Comparison of ENCODE assay signal across 33 cellular contexts in the genomic region with DNA sequence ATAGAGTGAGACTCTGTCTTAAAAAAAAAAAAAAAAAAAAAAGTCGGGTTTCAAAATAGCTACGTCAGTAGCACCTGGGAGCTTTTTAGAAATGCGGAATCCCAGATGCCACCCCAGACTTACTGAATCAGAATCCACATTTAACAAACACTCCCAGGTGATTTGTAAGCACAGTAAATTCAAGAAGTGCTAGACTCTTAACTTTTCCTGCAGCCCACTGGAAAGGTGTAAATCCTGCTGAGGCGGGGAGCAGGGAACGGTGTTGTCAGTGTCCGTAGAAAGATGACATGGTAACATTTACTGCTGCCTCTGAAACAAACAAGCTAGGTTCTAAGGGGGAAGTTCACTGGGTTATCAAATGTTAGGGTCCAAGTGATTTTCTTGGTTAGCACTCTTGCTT.
"Had no signal": no experiment of that assay in that cellular context is flagged by ENCODE, and none has a peak within 500 bp of the region (broad histone marks: within the 10 kb centered on the region; RNA-seq: fewer than 3 reads in every experiment).

No MANE protein-coding gene starts in this region.

- H3K9me3 Mint-ChIP-seq: activated B cell treated with CpG ODN at 0.5 μM for 24 hours; activated CD4-positive, alpha-beta T cell treated with anti-CD3 and anti-CD28 coated beads, Interleukin-2, amount 10 ng/mL, durations not matched to agents 24 days and 14 days; activated CD8-positive, alpha-beta T cell treated with anti-CD3 and anti-CD28 coated beads for 36 hours; activated naive CD4-positive, alpha-beta T cell treated with anti-CD3 and anti-CD28 coated beads for 36 hours; activated naive CD8-positive, alpha-beta T cell treated with anti-CD3 and anti-CD28 coated beads for 36 hours; activated T-cell treated with anti-CD3 and anti-CD28 coated beads, Interleukin-2, amount 50 U/mL, for 4 hours; activated T-cell treated with anti-CD3 and anti-CD28 coated beads, Interleukin-2, amount 50 U/mL, for 72 hours; activated T-helper 1 cell treated with anti-CD3 and anti-CD28 coated beads, Interleukin-12 subunit alpha, Interleukin-12 subunit beta, Interleukin-2, Interleukin-4 antibody, amounts not matched to agents 30 ng/mL and 10 ng/mL and 1 ng/mL, durations not matched to agents 14 hours and 24 hours and 36 hours; activated T-helper 17 cell treated with anti-CD3 and anti-CD28 coated beads, Interleukin-2, amount 50 U/mL, for 72 hours; T-cell; T-helper 2 cell treated with Interferon-gamma antibody and Interleukin-4, amounts not matched to agents 5 μg/mL and 100 μg/mL, for 36 hours had no signal

- H3K36me3 Mint-ChIP-seq: activated naive CD4-positive, alpha-beta T cell treated with anti-CD3 and anti-CD28 coated beads, Interleukin-2, amount 50 U/mL, for 72 hours; T-cell had no signal

- H3K27ac ChIP-seq: adrenal gland, body of pancreas, brain microvascular endothelial cell, breast epithelium, VCaP had no signal

- H3K27me3 Mint-ChIP-seq: activated B cell treated with CpG ODN at 0.5 μM for 24 hours; activated CD8-positive, alpha-beta T cell treated with anti-CD3 and anti-CD28 coated beads for 36 hours; activated naive CD8-positive, alpha-beta T cell treated with anti-CD3 and anti-CD28 coated beads for 36 hours; activated T-helper 17 cell treated with anti-CD3 and anti-CD28 coated beads, Interleukin-2, amount 50 U/mL, for 72 hours; T-cell had no signal

- H3K9me3 ChIP-seq: adrenal gland, body of pancreas, breast epithelium had no signal

- H3K36me3 ChIP-seq: adrenal gland, brain microvascular endothelial cell, breast epithelium had no signal

- H3K4me3 Mint-ChIP-seq: activated B cell treated with CpG ODN at 0.5 μM for 24 hours; activated CD8-positive, alpha-beta T cell treated with anti-CD3 and anti-CD28 coated beads for 36 hours; activated naive CD4-positive, alpha-beta T cell treated with anti-CD3 and anti-CD28 coated beads for 36 hours had no signal

- DNase-seq: activated B cell treated with CpG ODN at 0.5 μM for 24 hours; activated CD4-positive, alpha-beta T cell treated with anti-CD3 and anti-CD28 coated beads for 4 hours; activated CD4-positive, alpha-beta T cell treated with anti-CD3 and anti-CD28 coated beads, Interleukin-2, amount 10 ng/mL, durations not matched to agents 24 days and 14 days; activated CD4-positive, alpha-beta T cell treated with anti-CD3 and anti-CD28 coated beads, Interleukin-2, amount 50 U/mL, for 1 hour; activated CD4-positive, alpha-beta T cell treated with anti-CD3 and anti-CD28 coated beads, Interleukin-2, amount 50 U/mL, for 4 hours; activated CD4-positive, CD25-positive, alpha-beta regulatory T cell treated with anti-CD3 and anti-CD28 coated beads, Interleukin-2, amount 50 U/mL, for 72 hours; activated CD8-positive, alpha-beta memory T cell treated with anti-CD3 and anti-CD28 coated beads, Interleukin-2, amount 50 U/mL, for 4 hours; activated CD8-positive, alpha-beta T cell treated with anti-CD3 and anti-CD28 coated beads for 36 hours; activated effector memory CD4-positive, alpha-beta T cell treated with anti-CD3 and anti-CD28 coated beads, Interleukin-2, amount 50 U/mL, for 16 hours; activated gamma-delta T cell treated with Interleukin-2 at 50 U/mL for 16 hours; activated naive CD4-positive, alpha-beta T cell; activated naive CD4-positive, alpha-beta T cell treated with anti-CD3 and anti-CD28 coated beads for 36 hours; activated naive CD4-positive, alpha-beta T cell treated with anti-CD3 and anti-CD28 coated beads, Interleukin-2, amount 50 U/mL, for 16 hours; activated naive CD8-positive, alpha-beta T cell treated with anti-CD3 and anti-CD28 coated beads for 36 hours; activated T-cell treated with anti-CD3 and anti-CD28 coated beads for 4 hours; activated T-cell treated with anti-CD3 and anti-CD28 coated beads, Interleukin-2, amount 50 U/mL, for 1 hour; activated T-cell treated with anti-CD3 and anti-CD28 coated beads, Interleukin-2, amount 50 U/mL, for 4 hours; activated T-cell treated with anti-CD3 and anti-CD28 coated beads, Interleukin-2, amount 50 U/mL, for 72 hours; adrenal gland; amniotic stem cell; aorta; body of pancreas; brain microvascular endothelial cell; central memory CD4-positive, alpha-beta T cell; T-cell; T-helper 2 cell; T-helper 9 cell had no signal

- H3K4me1 ChIP-seq: breast epithelium had no signal

- ATAC-seq: activated CD8-positive, alpha-beta T cell treated with anti-CD3 and anti-CD28 coated beads for 36 hours; activated naive CD4-positive, alpha-beta T cell treated with anti-CD3 and anti-CD28 coated beads, Interleukin-2, amount 50 U/mL, for 72 hours; activated T-cell treated with anti-CD3 and anti-CD28 coated beads, Interleukin-2, amount 50 U/mL, for 4 hours; activated T-cell treated with anti-CD3 and anti-CD28 coated beads, Interleukin-2, amount 50 U/mL, for 72 hours; activated T-helper 17 cell treated with anti-CD3 and anti-CD28 coated beads, Interleukin-2, amount 50 U/mL, for 72 hours; body of pancreas; T-cell had no signal

- H3K27ac Mint-ChIP-seq: activated CD8-positive, alpha-beta T cell treated with anti-CD3 and anti-CD28 coated beads for 36 hours; activated naive CD4-positive, alpha-beta T cell treated with anti-CD3 and anti-CD28 coated beads for 36 hours; activated naive CD8-positive, alpha-beta T cell treated with anti-CD3 and anti-CD28 coated beads for 36 hours; activated T-cell treated with anti-CD3 and anti-CD28 coated beads, Interleukin-2, amount 50 U/mL, for 72 hours; activated T-helper 17 cell treated with anti-CD3 and anti-CD28 coated beads, Interleukin-2, amount 50 U/mL, for 72 hours had no signal

- H3K4me3 ChIP-seq: adrenal gland, body of pancreas, breast epithelium had no signal

- H3K27me3 ChIP-seq: adrenal gland, body of pancreas, brain microvascular endothelial cell, breast epithelium had no signal
